ENCODE assay signal across 12 cellular contexts in genomic region chr21:32143222-32143939, GRCh38.
DNase-seq lines count a peak whose midpoint lies in the region; ATAC-seq and TF ChIP-seq lines count a peak whose summit lies in the region.
"Had no signal": no experiment of that assay in that cellular context is flagged by ENCODE, and none has a peak within 500 bp of the region (broad histone marks: within the 10 kb centered on the region; RNA-seq: fewer than 3 reads in every experiment).

No MANE protein-coding gene starts in this region.

- H3K27me3 ChIP-seq in GM23248 (replicated peaks; ENCODE audit: insufficient read depth): no peaks in the 10 kb centered on the region
- no peaks in the 10 kb centered on the region for H3K27me3 ChIP-seq in smooth muscle cell (ENCODE audit: low read depth)
- H3K27me3 ChIP-seq in effector memory CD4-positive, alpha-beta T cell (replicated peaks; ENCODE audit: control insufficient read depth, insufficient read depth, low read length, poor library complexity, severe bottlenecking): no peaks in the 10 kb centered on the region

- ATAC-seq in left ventricle myocardium superior: peak; percentile 72
- no peak for ATAC-seq in HG03135 (IDR thresholded peaks at IDR 0.05; ENCODE audit: unreplicated experiment)

- DNase-seq in GM23248: peak; percentile 53
- peak; percentile 42 for DNase-seq in astrocyte of the spinal cord (ENCODE audit: low read depth, low spot score)
- DNase-seq in left ventricle myocardium superior: peak; percentile 50
- DNase-seq in smooth muscle cell (lab: John Stamatoyannopoulos, UW; ENCODE audit: unreplicated experiment): no peak
- DNase-seq in effector memory CD4-positive, alpha-beta T cell: no peak
- no peak for DNase-seq in dermis blood vessel endothelial cell
- no peak for DNase-seq in HuH-7.5 (ENCODE audit: low spot score)
- DNase-seq: activated CD4-positive, alpha-beta T cell treated with anti-CD3 and anti-CD28 coated beads, Interleukin-2, amount 50 U/mL, for 1 hour; NCI-H345; OCI-M1; stimulated activated CD4-positive, alpha-beta T cell treated with anti-CD3 and anti-CD28 coated beads, Interleukin-2, amount 100 ng/mL, for 48 hours had no signal

- H4K20me1 ChIP-seq in GM23248 (ENCODE audit: insufficient read depth): no peaks in the 10 kb centered on the region
- H4K20me1 ChIP-seq in smooth muscle cell (ENCODE audit: low read depth): no peaks in the 10 kb centered on the region

- 11 to 17% methylated on average over 12 to 13 of the region's 13 CpGs for WGBS in GM23248 (ENCODE audit: low coverage in 1 of 2, low lambda C conversion rate in 2 of 2, missing lambda C conversion rate in 2 of 2), 2 experiments
- WGBS in smooth muscle cell (ENCODE audit: low lambda C conversion rate): 36% methylated on average over 13 of the region's 13 CpGs

- H3K9ac ChIP-seq in GM23248 (no peak overlapping the region), smooth muscle cell (ENCODE audit: low read depth) (no peak overlapping the region)

- intact Hi-C loops in left ventricle myocardium superior (cut with micrococcal nuclease): no loop called here

- H3K79me2 ChIP-seq in GM23248 (ENCODE audit: insufficient read depth) (no peaks in the 10 kb centered on the region), smooth muscle cell (ENCODE audit: low read depth) (no peaks in the 10 kb centered on the region)

- in situ Hi-C loops in GM23248 (cut with MboI): no loop called here
- in situ Hi-C loops in astrocyte of the spinal cord (cut with HindIII; ENCODE audit: low sequenced_read_pairs): no loop called here

- H3F3A ChIP-seq in GM23248 (ENCODE audit: insufficient read depth) (no peaks in the 10 kb centered on the region), smooth muscle cell (ENCODE audit: low read depth) (no peaks in the 10 kb centered on the region)

- no peaks in the 10 kb centered on the region for H3K9me2 ChIP-seq in GM23248 (ENCODE audit: insufficient read depth)

- TF ChIP-seq CTCF in astrocyte of the spinal cord (IDR thresholded peaks at IDR 0.05; ENCODE audit: low read depth, low read length): no peak
- TF ChIP-seq CTCF in smooth muscle cell (IDR thresholded peaks at IDR 0.05; ENCODE audit: borderline replicate concordance, insufficient read depth, poor library complexity, severe bottlenecking): peak; percentile 9

- H3K4me1 ChIP-seq in GM23248 (ENCODE audit: insufficient read depth): no peaks in the 10 kb centered on the region
- H3K4me1 ChIP-seq in smooth muscle cell (ENCODE audit: low read depth): peaks cover 8% of the 10 kb centered on the region
- H3K4me1 ChIP-seq in effector memory CD4-positive, alpha-beta T cell (ENCODE audit: control insufficient read depth, insufficient read depth, low read length, poor library complexity, severe bottlenecking): no peaks in the 10 kb centered on the region

- H2AFZ ChIP-seq in GM23248: 0 out of 2 replicates have a peak overlapping the region, but pooled peaks have one; percentile 12
- H2AFZ ChIP-seq in smooth muscle cell (ENCODE audit: low read depth): peak overlapping the region; percentile 62

- H3K4me2 ChIP-seq in GM23248 (ENCODE audit: unreplicated experiment) (no peak overlapping the region), smooth muscle cell (peak overlapping the region; percentile 59)

- no peak overlapping the region for H3K27ac ChIP-seq in GM23248
- H3K27ac ChIP-seq in smooth muscle cell (ENCODE audit: low read depth): no peak overlapping the region
- no peak overlapping the region for H3K27ac ChIP-seq in effector memory CD4-positive, alpha-beta T cell (ENCODE audit: insufficient read depth, low read length, poor library complexity, severe bottlenecking)

- H3K9me3 ChIP-seq in GM23248 (ENCODE audit: low read depth): no peaks in the 10 kb centered on the region
- H3K9me3 ChIP-seq in smooth muscle cell (replicated peaks; ENCODE audit: low read depth): no peaks in the 10 kb centered on the region
- H3K9me3 ChIP-seq in effector memory CD4-positive, alpha-beta T cell (ENCODE audit: control insufficient read depth, low read length): no peaks in the 10 kb centered on the region

- H3K4me3 ChIP-seq in GM23248 (0 out of 2 replicates have a peak overlapping the region, but pooled peaks have one; percentile 29), astrocyte of the spinal cord (ENCODE audit: low read depth, low read length) (no peak overlapping the region), smooth muscle cell (no peak overlapping the region)
- no peak overlapping the region for H3K4me3 ChIP-seq in effector memory CD4-positive, alpha-beta T cell (ENCODE audit: insufficient read depth, low read depth, low read length, poor library complexity, severe bottlenecking)

- H3K36me3 ChIP-seq in GM23248 (ENCODE audit: low read depth) (no peaks in the 10 kb centered on the region), smooth muscle cell (ENCODE audit: low read depth) (no peaks in the 10 kb centered on the region)
- H3K36me3 ChIP-seq in effector memory CD4-positive, alpha-beta T cell (ENCODE audit: control insufficient read depth, insufficient read depth, low read length): no peaks in the 10 kb centered on the region

Comparison
In these comparisons a context has a peak if more than half of its experiments do, and no peak if none do; other contexts are left out.
1. DNase-seq: peak in GM23248 (single experiment), astrocyte of the spinal cord (single experiment) and left ventricle myocardium superior (single experiment); none in smooth muscle cell (single experiment), effector memory CD4-positive, alpha-beta T cell (0 of 3), dermis blood vessel endothelial cell (single experiment) and HuH-7.5 (single experiment).